In genomic region chr12:124520258-124520657, GRCh38 we compare ENCODE assay signal across 9 cellular contexts. TPM values are rescaled to one million over a fixed set of nuclear protein-coding genes. Genes with fewer than 3 reads are reported as not detected.
DNase-seq lines count a peak whose midpoint lies in the region; ATAC-seq, FAIRE-seq and TF ChIP-seq lines count a peak whose summit lies in the region.
"Had no signal": no experiment of that assay in that cellular context is flagged by ENCODE, and none has a peak within 500 bp of the region (broad histone marks: within the 10 kb centered on the region; RNA-seq: fewer than 3 reads in every experiment).

No MANE protein-coding gene starts in this region.

- H3K36me3 ChIP-seq in heart right ventricle (peaks cover 0 to 23% (median 0%) of the 10 kb centered on the region in 9 donors), H7 (replicated peaks; ENCODE audit: control insufficient read depth, insufficient read depth, low read length) (peaks cover 3% of the 10 kb centered on the region)

- in situ Hi-C loops in G401 (cut with HindIII; ENCODE audit: low sequenced_read_pairs), result no loop called here

- 37 to 44% methylated on average over 15 of the region's 15 CpGs for WGBS in heart right ventricle, 2 donors

- H3K9me3 ChIP-seq in heart right ventricle, result no peaks in the 10 kb centered on the region

- FAIRE-seq in RCC 7860 (lab: Jason Lieb, UNC), result no peak

- no peak for ATAC-seq in heart right ventricle
- ATAC-seq in sciatic nerve, result peak; percentile 26

- H3K27me3 ChIP-seq in heart right ventricle, result no peaks in the 10 kb centered on the region
- no peaks in the 10 kb centered on the region for H3K27me3 ChIP-seq in H7 (ENCODE audit: control insufficient read depth, insufficient read depth, low read length)

- peaks cover 36 to 94% (median 83%) of the 10 kb centered on the region in 9 donors for H3K4me1 ChIP-seq in heart right ventricle

- peak; percentile 86 for DNase-seq in G401 (ENCODE audit: low spot score)
- peak; percentile 49 for DNase-seq in UCSD-AML1 (lab: John Stamatoyannopoulos, UW; ENCODE audit: unreplicated experiment)
- DNase-seq in heart right ventricle, result no peak
- DNase-seq in sciatic nerve (ENCODE audit: low spot score), result no peak
- DNase-seq in erythroblast (lab: John Stamatoyannopoulos, UW), result no peak
- no peak for DNase-seq in H7
- DNase-seq in Kasumi-1 (lab: John Stamatoyannopoulos, UW), result no peak
- DNase-seq in RCC 7860 (ENCODE audit: low spot score), result no peak
- DNase-seq: NCI-H2171 had no signal

- H3K27ac ChIP-seq in heart right ventricle, result peak overlapping the region in 9 of 10 donors; percentile 82 to 100 (median 97)

- TF ChIP-seq POLR2A in erythroblast (IDR thresholded peaks at IDR 0.05; ENCODE audit: low read length), result no peak

- intact Hi-C loops in heart right ventricle (cut with DNase I) (loop anchor here in 3 of 10 donors (5.0 kb wide), 2 partner anchors 37 to 107 kb away; no protein-coding TSS in a partner anchor), sciatic nerve (cut with DNase I) (no loop called here)

- TF ChIP-seq CTCF in heart right ventricle (IDR thresholded peaks at IDR 0.05), result no peak

- H3K4me3 ChIP-seq in heart right ventricle (no peak overlapping the region), H7 (ENCODE audit: insufficient read depth, low read depth, low read length) (no peak overlapping the region)

RNA-seq across cellular contexts. Expression of gene NCOR2, which starts 47.2 kb away (rescaled TPM):
- 17.3 and 19.0 TPM in 2 replicates for total RNA-seq in G401 (2014; rRNA removed; shearing (Covaris generic))
- total RNA-seq in heart right ventricle (100 to 1,000 TPM; 118 to 200 (median 136) TPM), sciatic nerve (345 TPM)
- 10 to 100 TPM; 46.9 to 74.0 TPM for polyA plus RNA-seq in heart right ventricle
- total RNA-seq in H7 (2014; rRNA removed; shearing (Covaris generic)), result 25.1 and 27.2 TPM in 2 replicates

Comparison
In these comparisons a context has a peak if more than half of its experiments do, and no peak if none do; other contexts are left out.
1. DNase-seq: peak in G401 (single experiment) and UCSD-AML1 (single experiment); none in heart right ventricle (0 of 2), sciatic nerve (single experiment), erythroblast (0 of 2), H7 (single experiment), Kasumi-1 (0 of 2) and RCC 7860 (single experiment).